17 cellular contexts compared by ENCODE assay signal in the genomic region with DNA sequence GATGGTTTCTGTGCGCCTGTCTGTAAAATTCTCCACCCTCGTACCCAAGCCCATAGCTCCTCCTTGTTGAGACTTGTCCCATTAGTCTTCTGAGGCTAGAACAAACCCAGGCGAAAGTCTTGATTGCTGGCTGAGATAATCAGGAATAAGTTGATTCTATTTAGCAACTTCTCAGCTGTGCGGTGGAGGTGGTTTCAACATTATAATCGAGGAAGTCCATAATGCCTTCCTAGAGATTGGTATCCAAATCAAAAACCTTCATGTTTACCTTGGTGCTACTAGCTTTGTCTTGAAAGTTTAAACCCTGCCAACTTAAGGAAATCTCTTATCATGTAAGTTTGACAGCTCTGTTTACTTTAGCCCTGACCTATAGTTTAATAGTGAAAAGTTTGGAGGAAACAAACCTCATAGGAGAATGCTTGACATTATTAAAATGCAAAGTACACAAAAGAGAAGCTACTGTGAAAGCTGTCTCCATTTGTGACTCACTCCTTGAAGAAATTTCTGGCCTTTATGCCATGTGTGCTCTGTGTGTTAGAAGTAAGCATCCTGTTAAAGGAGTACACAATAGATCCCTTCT. TPM values are rescaled to one million over a fixed set of nuclear protein-coding genes. Genes with fewer than 3 reads are reported as not detected.
DNase-seq lines count a peak whose midpoint lies in the region; ATAC-seq and TF ChIP-seq lines count a peak whose summit lies in the region.
"Had no signal": no experiment of that assay in that cellular context is flagged by ENCODE, and none has a peak within 500 bp of the region (broad histone marks: within the 10 kb centered on the region; RNA-seq: fewer than 3 reads in every experiment).

No MANE protein-coding gene starts in this region.

- no peaks in the 10 kb centered on the region for H3K4me1 ChIP-seq in upper lobe of right lung

- no peak for TF ChIP-seq CTCF in upper lobe of right lung (IDR thresholded peaks at IDR 0.05)

- H3K36me3 ChIP-seq in upper lobe of right lung, result no peaks in the 10 kb centered on the region

- no peaks in the 10 kb centered on the region for H3K9me3 ChIP-seq in upper lobe of right lung

- no peaks in the 10 kb centered on the region for H3K27me3 ChIP-seq in upper lobe of right lung

- peak; percentile 79 for ATAC-seq in left colon
- peak; percentile 21 for ATAC-seq in upper lobe of right lung
- ATAC-seq: activated CD4-positive, alpha-beta T cell treated with anti-CD3 and anti-CD28 coated beads for 36 hours; CD8-positive, alpha-beta T cell; Right ventricle myocardium inferior had no signal

- H3K27ac ChIP-seq in upper lobe of right lung, result no peak overlapping the region

- intact Hi-C loops in left colon (cut with DNase I, micrococcal nuclease) (no loop called here), upper lobe of right lung (cut with DNase I) (no loop called here)

- peak; percentile 37 for DNase-seq in SIG-M5 treated with dmso at 0.1 percent for 504 hours (lab: John Stamatoyannopoulos, UW; ENCODE audit: unreplicated experiment)
- no peak for DNase-seq in SIG-M5 (lab: John Stamatoyannopoulos, UW)
- DNase-seq in amniotic epithelial cell (ENCODE audit: low read depth), result peak; percentile 44
- no peak for DNase-seq in left colon
- DNase-seq in upper lobe of right lung, result no peak
- DNase-seq in activated CD4-positive, alpha-beta T cell treated with anti-CD3 and anti-CD28 coated beads, Interleukin-2, amount 50 U/mL, for 4 hours, result no peak
- DNase-seq in occipital lobe (lab: John Stamatoyannopoulos, UW), result no peak
- no peak for DNase-seq in islet precursor cell
- DNase-seq: activated CD4-positive, alpha-beta T cell treated with anti-CD3 and anti-CD28 coated beads for 36 hours; activated CD8-positive, alpha-beta memory T cell treated with anti-CD3 and anti-CD28 coated beads, Interleukin-2, amount 50 U/mL, for 48 hours; CD8-positive, alpha-beta T cell; NCI-H2029 treated with DMSO at 0.1 percent for 48 hours; NCI-H82; substantia nigra had no signal

- no peak overlapping the region for H3K4me3 ChIP-seq in upper lobe of right lung

RNA-seq across cellular contexts. Expression of gene DSC1, which starts 36.6 kb away (rescaled TPM):
- total RNA-seq in left colon (not detected), upper lobe of right lung (not detected), occipital lobe (not detected)
- total RNA-seq: LHCN-M2, posterior vena cava had no signal

Comparison
In these comparisons a context has a peak if more than half of its experiments do, and no peak if none do; other contexts are left out.
1. DNase-seq: peak in SIG-M5 treated with dmso at 0.1 percent for 504 hours (single experiment) and amniotic epithelial cell (single experiment); none in SIG-M5 (single experiment), left colon (0 of 2), upper lobe of right lung (single experiment), activated CD4-positive, alpha-beta T cell treated with anti-CD3 and anti-CD28 coated beads, Interleukin-2, amount 50 U/mL, for 4 hours (0 of 2), occipital lobe (single experiment) and islet precursor cell (single experiment).